In genomic region chr2:182144780-182145170, GRCh38 we compare ENCODE assay signal across 1 cellular context.
TF ChIP-seq lines count a peak whose summit lies in the region.

No MANE protein-coding gene starts in this region.

TF ChIP-seq in H1, 55 proteins besides CTCF, POLR2A, EP300 and RAD21 (continued from another document):
- no peak for TF ChIP-seq TAF7 (optimal IDR thresholded peaks at IDR 0.05; ENCODE audit: borderline replicate concordance, low read depth, low read length)
- no peak for TF ChIP-seq TCF12 (IDR thresholded peaks at IDR 0.05; ENCODE audit: low read depth, low read length)
- TF ChIP-seq SRF (IDR thresholded peaks at IDR 0.05; ENCODE audit: low read depth, low read length) = no peak
